ENCODE assay signal across 8 cellular contexts in the genomic region with DNA sequence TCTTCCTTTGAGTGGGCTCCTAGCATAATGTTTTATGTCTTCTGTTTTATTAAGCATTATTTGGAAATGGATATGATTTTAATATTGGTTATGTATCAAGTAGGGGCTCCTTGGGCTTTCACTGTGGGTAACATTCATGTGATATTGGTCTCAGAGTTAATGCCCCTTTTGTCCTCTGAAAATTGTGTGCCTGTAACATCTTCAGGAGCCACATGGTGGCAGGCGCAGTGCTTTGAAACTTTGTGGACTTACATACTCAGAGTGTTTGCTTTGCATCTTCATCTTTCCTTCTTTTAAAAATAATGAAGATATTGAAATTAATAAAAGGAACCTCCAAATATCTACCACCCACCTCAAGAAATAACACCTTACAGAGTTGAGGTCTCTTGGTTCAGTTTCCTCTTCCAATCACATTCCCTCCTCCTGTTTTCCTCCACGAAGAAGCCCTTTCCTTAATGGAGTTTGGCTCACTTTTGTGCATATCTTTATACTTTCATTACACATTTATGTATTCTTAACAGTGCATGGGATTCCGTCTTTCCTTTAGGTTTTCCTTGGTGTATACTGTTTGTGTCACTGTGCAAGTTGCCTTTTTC.
A peak's percentile ranks its signal among the peaks of the same experiment; 100 is the strongest.
DNase-seq lines count a peak whose midpoint lies in the region; ATAC-seq, FAIRE-seq and TF ChIP-seq lines count a peak whose summit lies in the region.

No MANE protein-coding gene starts in this region.

- H2AFZ ChIP-seq in OCI-LY1 (ENCODE audit: low read length): no peak overlapping the region
- no peak overlapping the region for H2AFZ ChIP-seq in keratinocyte (ENCODE audit: control insufficient read depth, low read length)

- H3K9me3 ChIP-seq in OCI-LY1 (ENCODE audit: low read length): no peaks in the 10 kb centered on the region
- no peaks in the 10 kb centered on the region for H3K9me3 ChIP-seq in keratinocyte (ENCODE audit: control insufficient read depth, low read depth, low read length)
- no peaks in the 10 kb centered on the region for H3K9me3 ChIP-seq in transverse colon

- peaks cover 3% of the 10 kb centered on the region for H3K9me1 ChIP-seq in keratinocyte (ENCODE audit: control insufficient read depth, extremely low read depth, insufficient read depth, low read length)

- FAIRE-seq in keratinocyte (lab: Jason Lieb, UNC): peak; percentile 20

- H4K20me1 ChIP-seq in OCI-LY1 (ENCODE audit: insufficient read depth, low read length): no peaks in the 10 kb centered on the region
- H4K20me1 ChIP-seq in keratinocyte (ENCODE audit: control insufficient read depth, extremely low read depth, insufficient read depth, low read length): no peaks in the 10 kb centered on the region

- H3K79me2 ChIP-seq in OCI-LY1 (ENCODE audit: insufficient read depth, low read length) (0 out of 2 replicates have a peak, but pooled peaks cover 6% of the 10 kb centered on the region), keratinocyte (ENCODE audit: control insufficient read depth, insufficient read depth, low read length) (peaks cover 61% of the 10 kb centered on the region)

- 63 to 68% methylated on average over 3 of the region's 3 CpGs for WGBS in transverse colon (ENCODE audit: low coverage in 1 of 2), 2 donors

- no peak for TF ChIP-seq EP300 in transverse colon (IDR thresholded peaks at IDR 0.05; ENCODE audit: low read depth)

- H3K4me1 ChIP-seq in OCI-LY1 (ENCODE audit: insufficient read depth, low read length, severe bottlenecking) (peaks cover 61% of the 10 kb centered on the region), keratinocyte (ENCODE audit: control insufficient read depth, extremely low read depth, insufficient read depth, low read length) (peaks cover 20% of the 10 kb centered on the region), transverse colon (peaks cover 8 to 55% (median 14%) of the 10 kb centered on the region in 4 donors)

- DNase-seq in AG10803 (ENCODE audit: low read depth): peak; percentile 31
- peak; percentile 72 for DNase-seq in GM12865 (ENCODE audit: low read depth)
- peak; percentile 60 for DNase-seq in astrocyte of the spinal cord (ENCODE audit: low read depth, low spot score)
- no peak for DNase-seq in keratinocyte (ENCODE audit: low read depth, low spot score)
- no peak for DNase-seq in transverse colon
- no peak for DNase-seq in HK-2 (ENCODE audit: unreplicated experiment)

- H3K4me2 ChIP-seq in OCI-LY1 (ENCODE audit: low read length): peak overlapping the region; percentile 55
- H3K4me2 ChIP-seq in keratinocyte (ENCODE audit: control insufficient read depth, extremely low read depth, insufficient read depth, low read depth, low read length): no peak overlapping the region

- peak overlapping the region; percentile 89 for H3K27ac ChIP-seq in OCI-LY1 (ENCODE audit: low read depth, low read length, poor library complexity, severe bottlenecking)
- H3K27ac ChIP-seq in keratinocyte (ENCODE audit: control insufficient read depth, insufficient read depth, low read length): no peak overlapping the region
- H3K27ac ChIP-seq in transverse colon: no peak overlapping the region

- H3K27me3 ChIP-seq in OCI-LY1 (ENCODE audit: insufficient read depth, low read length) (no peaks in the 10 kb centered on the region), keratinocyte (ENCODE audit: control insufficient read depth, extremely low read depth, insufficient read depth, low read length) (no peaks in the 10 kb centered on the region), transverse colon (no peaks in the 10 kb centered on the region)

- in situ Hi-C loops in astrocyte of the spinal cord (cut with HindIII; ENCODE audit: low sequenced_read_pairs) (no loop called here), transverse colon (cut with MboI; ENCODE audit: low pct_ligation_motif_present in 1 of 4, low pct_unique_long_range_greater_than_20kb in 1 of 4, low sequenced_read_pairs in 3 of 4) (loop anchor here in 1 of 4 donors (25.0 kb wide), 1 partner anchor 104 kb away; the partner anchor contains the start of gene RANBP2)

- 0 out of 2 replicates have a peak, but pooled peaks cover 3% of the 10 kb centered on the region for H3F3A ChIP-seq in OCI-LY1 (ENCODE audit: insufficient read depth, low read length)

- H3K4me3 ChIP-seq in AG10803 (ENCODE audit: low read length) (no peak overlapping the region), GM12865 (ENCODE audit: low read depth, low read length) (no peak overlapping the region), OCI-LY1 (ENCODE audit: low read depth, low read length, poor library complexity, severe bottlenecking) (no peak overlapping the region), astrocyte of the spinal cord (ENCODE audit: low read depth, low read length) (no peak overlapping the region), keratinocyte (ENCODE audit: control insufficient read depth in 2 of 3, extremely low read depth in 1 of 3, insufficient read depth in 2 of 3, low read depth in 1 of 3, low read length in 3 of 3) (no peak overlapping the region), transverse colon (no peak overlapping the region)

- no peaks in the 10 kb centered on the region for H3K9me2 ChIP-seq in OCI-LY1 (ENCODE audit: low read depth, low read length)

- H3K9ac ChIP-seq in OCI-LY1 (ENCODE audit: low read length) (peak overlapping the region; percentile 23; the same call in 1 of the 2 replicates), keratinocyte (ENCODE audit: control insufficient read depth, extremely low read depth, insufficient read depth, low read length) (no peak overlapping the region)

- peak; percentile 67 for TF ChIP-seq CTCF in AG10803 (conservative IDR thresholded peaks at IDR 0.05; ENCODE audit: low read length)
- TF ChIP-seq CTCF in GM12865 (IDR thresholded peaks at IDR 0.05; ENCODE audit: insufficient read depth, low read depth, low read length, missing control alignments): peak; percentile 57
- TF ChIP-seq CTCF in OCI-LY1 (IDR thresholded peaks at IDR 0.05; ENCODE audit: low read length): peak; percentile 80
- TF ChIP-seq CTCF in astrocyte of the spinal cord (IDR thresholded peaks at IDR 0.05; ENCODE audit: low read depth, low read length): peak; percentile 66
- TF ChIP-seq CTCF in keratinocyte (optimal IDR thresholded peaks at IDR 0.05 in 1 of 3, IDR thresholded peaks at IDR 0.05 in 1 of 3, conservative IDR thresholded peaks at IDR 0.05 in 1 of 3; ENCODE audit: extremely low read depth in 1 of 3, insufficient read depth in 2 of 3, low read length in 3 of 3): peak; percentile 45 to 78 (median 69)
- TF ChIP-seq CTCF in transverse colon (IDR thresholded peaks at IDR 0.05): peak; percentile 51 to 72 (median 54)

- no peak for TF ChIP-seq POLR2A in transverse colon (IDR thresholded peaks at IDR 0.05)

- dilution Hi-C loops in keratinocyte (cut with MboI; ENCODE audit: extremely low pct_ligation_motif_present, low sequenced_read_pairs): no loop called here

- ATAC-seq in HG03520 (IDR thresholded peaks at IDR 0.05; ENCODE audit: unreplicated experiment): no peak

- intact Hi-C loops in transverse colon (cut with DNase I; ENCODE audit: low total_unique reads): no loop called here

- H3K36me3 ChIP-seq in OCI-LY1 (ENCODE audit: insufficient read depth, low read length) (no peaks in the 10 kb centered on the region), keratinocyte (ENCODE audit: control insufficient read depth in 2 of 2, extremely low read depth in 1 of 2, insufficient read depth in 2 of 2, low read length in 2 of 2) (no peaks in the 10 kb centered on the region), transverse colon (no peaks in the 10 kb centered on the region)

Comparison
In these comparisons a context has a peak if more than half of its experiments do, and no peak if none do; other contexts are left out.
1. DNase-seq: peak in AG10803 (single experiment), GM12865 (single experiment) and astrocyte of the spinal cord (single experiment); none in keratinocyte (single experiment), transverse colon (single experiment) and HK-2 (single experiment).
2. Peak in every context shown above with its lines, with median percentiles within 50 percentile points of each other: CTCF ChIP-seq.